2 cellular contexts compared by ENCODE assay signal in genomic region chr6:2760882-2761842, GRCh38.
TF ChIP-seq lines count a peak whose summit lies in the region.

No MANE protein-coding gene starts in this region.

TF ChIP-seq in IMR-90, 13 proteins besides CTCF, POLR2A, EP300 and RAD21 (continued from another document):
- TF ChIP-seq MAFK (IDR thresholded peaks at IDR 0.05; ENCODE audit: low read depth, low read length) (no peak), FOS (IDR thresholded peaks at IDR 0.05; ENCODE audit: low read depth, low read length) (no peak), MXI1 (IDR thresholded peaks at IDR 0.05; ENCODE audit: borderline replicate concordance, low read depth, low read length) (no peak), RCOR1 (IDR thresholded peaks at IDR 0.05; ENCODE audit: insufficient replicate concordance, low read length) (no peak), CHD1 (IDR thresholded peaks at IDR 0.05; ENCODE audit: low read depth, low read length) (no peak), SMC3 (IDR thresholded peaks at IDR 0.05; ENCODE audit: low read depth, low read length) (no peak), BHLHE40 (IDR thresholded peaks at IDR 0.05; ENCODE audit: low read depth, low read length) (no peak)
TF ChIP-seq in IMR-90: peak in this region for 0.

TF ChIP-seq in liver, 16 proteins besides CTCF, POLR2A, EP300 and RAD21:
- TF ChIP-seq REST (IDR thresholded peaks at IDR 0.05): no peak
- no peak for TF ChIP-seq YY1 (IDR thresholded peaks at IDR 0.05)
- no peak for TF ChIP-seq NR2F2 (IDR thresholded peaks at IDR 0.05)
- TF ChIP-seq EGR1 (IDR thresholded peaks at IDR 0.05; ENCODE audit: low read depth in 2 of 2): no peak
- TF ChIP-seq FOXA1 (IDR thresholded peaks at IDR 0.05): no peak
- TF ChIP-seq FOXA2 (IDR thresholded peaks at IDR 0.05): no peak
- TF ChIP-seq ZBTB33 (IDR thresholded peaks at IDR 0.05): no peak
TF ChIP-seq in liver: peak in this region for 0.
